In genomic region chr15:74311734-74312444, GRCh38 we compare ENCODE assay signal across 11 cellular contexts. TPM values are rescaled to one million over a fixed set of nuclear protein-coding genes. Genes with fewer than 3 reads are reported as not detected.
DNase-seq lines count a peak whose midpoint lies in the region; ATAC-seq, FAIRE-seq and TF ChIP-seq lines count a peak whose summit lies in the region.
"Had no signal": no experiment of that assay in that cellular context is flagged by ENCODE, and none has a peak within 500 bp of the region (broad histone marks: within the 10 kb centered on the region; RNA-seq: fewer than 3 reads in every experiment).

No MANE protein-coding gene starts in this region.

- POLR2A ChIA-PET in OCI-LY7 (lab: Charles Lee), result no interaction called here

- ATAC-seq in GM18873 (IDR thresholded peaks at IDR 0.05; ENCODE audit: low FRiP score, unreplicated experiment), result no peak

- no peaks in the 10 kb centered on the region for H3K79me2 ChIP-seq in OCI-LY7 (ENCODE audit: insufficient read depth, low read depth, low read length)

- peak; percentile 67 for TF ChIP-seq CTCF in cardiac muscle cell (IDR thresholded peaks at IDR 0.05; ENCODE audit: low read depth, low read length)
- peak; percentile 46 for TF ChIP-seq CTCF in OCI-LY7 (conservative IDR thresholded peaks at IDR 0.05; ENCODE audit: low read length)
- no peak for TF ChIP-seq CTCF in sigmoid colon (IDR thresholded peaks at IDR 0.05)

- no peak for TF ChIP-seq POLR2A in sigmoid colon (IDR thresholded peaks at IDR 0.05)

- no peaks in the 10 kb centered on the region for H4K20me1 ChIP-seq in OCI-LY7 (ENCODE audit: insufficient read depth, low read length)

- no peak overlapping the region for H3K4me3 ChIP-seq in cardiac muscle cell
- H3K4me3 ChIP-seq in OCI-LY7 (ENCODE audit: low read depth, low read length, poor library complexity, severe bottlenecking), result no peak overlapping the region
- no peak overlapping the region for H3K4me3 ChIP-seq in sigmoid colon
- H3K4me3 ChIP-seq: esophagus muscularis mucosa had no signal

- DNase-seq in cardiac muscle cell (ENCODE audit: low read depth in 1 of 2, low spot score in 1 of 2), result peak in 1 of 2 donors; percentile 43
- no peak for DNase-seq in cardiac septum (ENCODE audit: low spot score)
- no peak for DNase-seq in OCI-LY7 (ENCODE audit: low spot score)
- peak; percentile 14 for DNase-seq in fibroblast of gingiva (ENCODE audit: low read depth)
- DNase-seq in urothelium cell line (ENCODE audit: low spot score), result no peak
- DNase-seq in epidermal melanocyte (ENCODE audit: insufficient read length, low spot score), result no peak
- DNase-seq in sigmoid colon, result no peak
- DNase-seq: activated CD4-positive, alpha-beta T cell treated with anti-CD3 and anti-CD28 coated beads for 48 hours; stimulated activated CD4-positive, alpha-beta T cell treated with anti-CD3 and anti-CD28 coated beads, Interleukin-2, amount 100 ng/mL, for 48 hours had no signal

- CTCF ChIA-PET in OCI-LY7 (lab: Charles Lee; ENCODE audit: unreplicated experiment), result no interaction called here

- H3K27ac ChIP-seq in cardiac muscle cell (no peak overlapping the region), OCI-LY7 (ENCODE audit: low read depth, low read length, poor library complexity, severe bottlenecking) (no peak overlapping the region), sigmoid colon (no peak overlapping the region)
- H3K27ac ChIP-seq: esophagus muscularis mucosa had no signal

- H3K4me1 ChIP-seq in cardiac muscle cell (ENCODE audit: low read depth) (peaks cover 7% of the 10 kb centered on the region), OCI-LY7 (ENCODE audit: insufficient read depth, low read length, poor library complexity, severe bottlenecking) (peaks cover 11% of the 10 kb centered on the region), sigmoid colon (peaks cover 0 to 5% (median 0%) of the 10 kb centered on the region in 4 donors)

- H3K9me3 ChIP-seq in cardiac muscle cell (ENCODE audit: low read depth) (no peaks in the 10 kb centered on the region), OCI-LY7 (ENCODE audit: low read length) (no peaks in the 10 kb centered on the region), sigmoid colon (no peaks in the 10 kb centered on the region)
- H3K9me3 ChIP-seq: esophagus muscularis mucosa had no signal

- 37 to 64% methylated on average over 13 of the region's 13 CpGs for whole genome bisulfite sequencing in sigmoid colon, 2 donors

- peak; percentile 46 for FAIRE-seq in urothelium cell line (lab: Jason Lieb, UNC)

- TF ChIP-seq EP300 in sigmoid colon (IDR thresholded peaks at IDR 0.05), result no peak

- H2AFZ ChIP-seq in OCI-LY7 (ENCODE audit: low read length), result no peak overlapping the region

- intact Hi-C loops in cardiac septum (cut with DNase I), result no loop called here
- intact Hi-C loops in OCI-LY7 (cut with micrococcal nuclease; ENCODE audit: unreplicated experiment), result no loop called here
- intact Hi-C loops in sigmoid colon (cut with DNase I), result no loop called here

- H3K27me3 ChIP-seq in cardiac muscle cell (no peaks in the 10 kb centered on the region), sigmoid colon (peaks cover 0 to 28% (median 12%) of the 10 kb centered on the region in 3 donors)

- H3K36me3 ChIP-seq in cardiac muscle cell, result no peaks in the 10 kb centered on the region
- no peaks in the 10 kb centered on the region for H3K36me3 ChIP-seq in OCI-LY7 (ENCODE audit: insufficient read depth, low read length)
- H3K36me3 ChIP-seq in sigmoid colon, result no peaks in the 10 kb centered on the region
- H3K36me3 ChIP-seq: esophagus muscularis mucosa had no signal

- H3K4me2 ChIP-seq in OCI-LY7 (ENCODE audit: low read length), result no peak overlapping the region

- BruUV-seq in OCI-LY7 (replicated peaks; lab: Mats Ljungman, UMichigan), result no TSS peak

- H3K9me2 ChIP-seq in OCI-LY7 (ENCODE audit: insufficient read depth, low read length), result no peaks in the 10 kb centered on the region

RNA-seq across cellular contexts. Expression of gene CYP11A1, which starts 55.6 kb away (rescaled TPM):
- total RNA-seq in cardiac muscle cell (5.4 and 9.8 TPM in 2 replicates), cardiac septum (2.5 TPM), OCI-LY7 (2022) (not detected in 2 replicates), sigmoid colon (1 to 10 TPM in 1 of 4 donors, under 1 TPM in 2, not detected in 1; 0.36 to 1.7 (median 0.49) TPM)
- polyA plus RNA-seq in cardiac muscle cell (11.2 and 13.0 TPM in 2 replicates), sigmoid colon (1 to 10 TPM in 1 of 3 donors, under 1 TPM in 1, not detected in 1; 0.22 to 1.2 TPM)
- not detected in 2 replicates for total RNA-seq in OCI-LY7 (2014; rRNA removed; shearing (Covaris generic))

Comparison
In these comparisons a context has a peak if more than half of its experiments do, and no peak if none do; other contexts are left out.
1. CTCF ChIP-seq: peak in cardiac muscle cell (single experiment) and OCI-LY7 (single experiment); none in sigmoid colon (0 of 4).